11 cellular contexts compared by ENCODE assay signal in genomic region chr12:6952121-6952859, GRCh38. TPM values are rescaled to one million over a fixed set of nuclear protein-coding genes. Genes with fewer than 3 reads are reported as not detected.
DNase-seq lines count a peak whose midpoint lies in the region; ATAC-seq and TF ChIP-seq lines count a peak whose summit lies in the region.
"Had no signal": no experiment of that assay in that cellular context is flagged by ENCODE, and none has a peak within 500 bp of the region (broad histone marks: within the 10 kb centered on the region; RNA-seq: fewer than 3 reads in every experiment).

No MANE protein-coding gene starts in this region.

- H3K27me3 Mint-ChIP-seq in activated naive CD8-positive, alpha-beta T cell treated with anti-CD3 and anti-CD28 coated beads, Interleukin-2, amount 10 ng/mL, durations not matched to agents 7 days and 5 days: no peaks in the 10 kb centered on the region
- H3K27me3 Mint-ChIP-seq in type B pancreatic cell: no peaks in the 10 kb centered on the region
- H3K27me3 Mint-ChIP-seq in nephron progenitor cell (ENCODE audit: low read depth, poor library complexity): no peaks in the 10 kb centered on the region

- peaks cover 73% of the 10 kb centered on the region for H3K4me1 ChIP-seq in mononuclear cell (ENCODE audit: insufficient read depth, low read length)

- DNase-seq in stimulated activated CD4-positive, alpha-beta T cell treated with anti-CD3 and anti-CD28 coated beads, Interleukin-15, amount 100 ng/mL, for 24 hours: peak; percentile 53
- DNase-seq in stimulated activated CD4-positive, alpha-beta T cell treated with anti-CD3 and anti-CD28 coated beads, Interleukin-12 subunit alpha, Interleukin-12 subunit beta, amount 100 ng/mL, for 4 hours: no peak
- peak; percentile 60 for DNase-seq in activated naive CD8-positive, alpha-beta T cell treated with anti-CD3 and anti-CD28 coated beads, Interleukin-2, amount 10 ng/mL, durations not matched to agents 7 days and 5 days
- DNase-seq in type B pancreatic cell (ENCODE audit: extremely low spot score, unreplicated experiment) (no peak), nephron progenitor cell (no peak)
- DNase-seq: GOT3, KG1 had no signal

- H3K27ac Mint-ChIP-seq in activated naive CD8-positive, alpha-beta T cell treated with anti-CD3 and anti-CD28 coated beads, Interleukin-2, amount 10 ng/mL, durations not matched to agents 7 days and 5 days: peak overlapping the region; percentile 100
- H3K27ac Mint-ChIP-seq in type B pancreatic cell: no peak overlapping the region
- no peak overlapping the region for H3K27ac Mint-ChIP-seq in nephron progenitor cell

- H3K4me3 ChIP-seq in mononuclear cell (ENCODE audit: low read length): peak overlapping the region; percentile 90
- H3K4me3 ChIP-seq: SK-N-MC had no signal

- POLR2A ChIA-PET in activated naive CD8-positive, alpha-beta T cell treated with anti-CD3 and anti-CD28 coated beads, Interleukin-2, amount 10 ng/mL, durations not matched to agents 7 days and 5 days (lab: Charles Lee): interaction anchor here (1.1 to 21.6 kb wide), 11 partner anchors 8 to 228 kb away, joined by 3 to 1055 read pairs (median 11); partner anchors contain the start of genes C12orf57, CDCA3, EMG1 and LPCAT3

- peaks cover 71% of the 10 kb centered on the region for H3K4me1 Mint-ChIP-seq in activated naive CD8-positive, alpha-beta T cell treated with anti-CD3 and anti-CD28 coated beads, Interleukin-2, amount 10 ng/mL, durations not matched to agents 7 days and 5 days
- peaks cover 5% of the 10 kb centered on the region for H3K4me1 Mint-ChIP-seq in type B pancreatic cell (ENCODE audit: unreplicated experiment)
- H3K4me1 Mint-ChIP-seq in nephron progenitor cell: peaks cover 46% of the 10 kb centered on the region

- H3K27me3 ChIP-seq in mononuclear cell (ENCODE audit: insufficient read depth, low read length): no peaks in the 10 kb centered on the region

- no peaks in the 10 kb centered on the region for H3K9me3 Mint-ChIP-seq in activated naive CD8-positive, alpha-beta T cell treated with anti-CD3 and anti-CD28 coated beads, Interleukin-2, amount 10 ng/mL, durations not matched to agents 7 days and 5 days
- H3K9me3 Mint-ChIP-seq in type B pancreatic cell (no peaks in the 10 kb centered on the region), nephron progenitor cell (no peaks in the 10 kb centered on the region)

- ATAC-seq in activated naive CD8-positive, alpha-beta T cell treated with anti-CD3 and anti-CD28 coated beads, Interleukin-2, amount 10 ng/mL, durations not matched to agents 7 days and 5 days (ENCODE audit: low read depth): no peak
- ATAC-seq in GM18505 (IDR thresholded peaks at IDR 0.05; ENCODE audit: unreplicated experiment) (no peak), HG03442 (IDR thresholded peaks at IDR 0.05; ENCODE audit: unreplicated experiment) (no peak)

- H3K4me3 Mint-ChIP-seq in activated naive CD8-positive, alpha-beta T cell treated with anti-CD3 and anti-CD28 coated beads, Interleukin-2, amount 10 ng/mL, durations not matched to agents 7 days and 5 days: peak overlapping the region; percentile 100
- H3K4me3 Mint-ChIP-seq in type B pancreatic cell (no peak overlapping the region), nephron progenitor cell (no peak overlapping the region)

- H3K9me3 ChIP-seq in mononuclear cell (ENCODE audit: low read depth, low read length): no peaks in the 10 kb centered on the region

- TF ChIP-seq POLR2A in GM18505 (IDR thresholded peaks at IDR 0.05; ENCODE audit: borderline replicate concordance, extremely low read depth, insufficient read depth, insufficient read length): no peak

- TF ChIP-seq CTCF in type B pancreatic cell (conservative IDR thresholded peaks at IDR 0.05) (no peak), nephron progenitor cell (IDR thresholded peaks at IDR 0.05) (no peak)

- H3K36me3 Mint-ChIP-seq in activated naive CD8-positive, alpha-beta T cell treated with anti-CD3 and anti-CD28 coated beads, Interleukin-2, amount 10 ng/mL, durations not matched to agents 7 days and 5 days: peaks cover 40% of the 10 kb centered on the region
- H3K36me3 Mint-ChIP-seq in type B pancreatic cell: peaks cover 4% of the 10 kb centered on the region
- H3K36me3 Mint-ChIP-seq in nephron progenitor cell (ENCODE audit: low read depth): no peaks in the 10 kb centered on the region

RNA-seq across cellular contexts. Expression of gene PTPN6, which starts 1.1 kb away (rescaled TPM):
- total RNA-seq in activated naive CD8-positive, alpha-beta T cell treated with anti-CD3 and anti-CD28 coated beads, Interleukin-2, amount 10 ng/mL, durations not matched to agents 7 days and 5 days: 100 to 1,000 TPM; 349 to 370 TPM
- 99.9 TPM for total RNA-seq in mononuclear cell
- 15.6 and 61.0 TPM in 2 replicates for total RNA-seq in type B pancreatic cell (ENCODE audit: low replicate concordance)

RNA-seq across cellular contexts. Expression of gene C12orf57, which starts 8.5 kb away (rescaled TPM):
- 100 to 1,000 TPM; 210 to 217 TPM for total RNA-seq in activated naive CD8-positive, alpha-beta T cell treated with anti-CD3 and anti-CD28 coated beads, Interleukin-2, amount 10 ng/mL, durations not matched to agents 7 days and 5 days
- 274 TPM for total RNA-seq in mononuclear cell
- total RNA-seq in type B pancreatic cell (ENCODE audit: low replicate concordance): 220 and 275 TPM in 2 replicates

RNA-seq across cellular contexts. Expression of gene RNU7-1, which starts 8.7 kb away (rescaled TPM):
- total RNA-seq in activated naive CD8-positive, alpha-beta T cell treated with anti-CD3 and anti-CD28 coated beads, Interleukin-2, amount 10 ng/mL, durations not matched to agents 7 days and 5 days: not detected
- total RNA-seq in mononuclear cell: not detected
- not detected in 2 replicates for total RNA-seq in type B pancreatic cell (ENCODE audit: low replicate concordance)

RNA-seq across cellular contexts. Expression of gene PHB2, which starts 18.2 kb away (rescaled TPM):
- total RNA-seq in activated naive CD8-positive, alpha-beta T cell treated with anti-CD3 and anti-CD28 coated beads, Interleukin-2, amount 10 ng/mL, durations not matched to agents 7 days and 5 days: 100 to 1,000 TPM; 175 to 189 TPM
- 131 TPM for total RNA-seq in mononuclear cell
- total RNA-seq in type B pancreatic cell (ENCODE audit: low replicate concordance): 252 and 377 TPM in 2 replicates

RNA-seq across cellular contexts. Expression of gene EMG1, which starts 18.4 kb away (rescaled TPM):
- 10 to 100 TPM; 50.0 to 55.7 TPM for total RNA-seq in activated naive CD8-positive, alpha-beta T cell treated with anti-CD3 and anti-CD28 coated beads, Interleukin-2, amount 10 ng/mL, durations not matched to agents 7 days and 5 days
- total RNA-seq in mononuclear cell (30.6 TPM), type B pancreatic cell (ENCODE audit: low replicate concordance) (46.5 and 108 TPM in 2 replicates)

Comparison
In these comparisons a context has a peak if more than half of its experiments do, and no peak if none do; other contexts are left out.
1. DNase-seq: peak in stimulated activated CD4-positive, alpha-beta T cell treated with anti-CD3 and anti-CD28 coated beads, Interleukin-15, amount 100 ng/mL, for 24 hours (single experiment) and activated naive CD8-positive, alpha-beta T cell treated with anti-CD3 and anti-CD28 coated beads, Interleukin-2, amount 10 ng/mL, durations not matched to agents 7 days and 5 days (single experiment); none in stimulated activated CD4-positive, alpha-beta T cell treated with anti-CD3 and anti-CD28 coated beads, Interleukin-12 subunit alpha, Interleukin-12 subunit beta, amount 100 ng/mL, for 4 hours (single experiment), type B pancreatic cell (single experiment) and nephron progenitor cell (single experiment).